Comparison of ENCODE assay signal across 8 cellular contexts in the genomic region with DNA sequence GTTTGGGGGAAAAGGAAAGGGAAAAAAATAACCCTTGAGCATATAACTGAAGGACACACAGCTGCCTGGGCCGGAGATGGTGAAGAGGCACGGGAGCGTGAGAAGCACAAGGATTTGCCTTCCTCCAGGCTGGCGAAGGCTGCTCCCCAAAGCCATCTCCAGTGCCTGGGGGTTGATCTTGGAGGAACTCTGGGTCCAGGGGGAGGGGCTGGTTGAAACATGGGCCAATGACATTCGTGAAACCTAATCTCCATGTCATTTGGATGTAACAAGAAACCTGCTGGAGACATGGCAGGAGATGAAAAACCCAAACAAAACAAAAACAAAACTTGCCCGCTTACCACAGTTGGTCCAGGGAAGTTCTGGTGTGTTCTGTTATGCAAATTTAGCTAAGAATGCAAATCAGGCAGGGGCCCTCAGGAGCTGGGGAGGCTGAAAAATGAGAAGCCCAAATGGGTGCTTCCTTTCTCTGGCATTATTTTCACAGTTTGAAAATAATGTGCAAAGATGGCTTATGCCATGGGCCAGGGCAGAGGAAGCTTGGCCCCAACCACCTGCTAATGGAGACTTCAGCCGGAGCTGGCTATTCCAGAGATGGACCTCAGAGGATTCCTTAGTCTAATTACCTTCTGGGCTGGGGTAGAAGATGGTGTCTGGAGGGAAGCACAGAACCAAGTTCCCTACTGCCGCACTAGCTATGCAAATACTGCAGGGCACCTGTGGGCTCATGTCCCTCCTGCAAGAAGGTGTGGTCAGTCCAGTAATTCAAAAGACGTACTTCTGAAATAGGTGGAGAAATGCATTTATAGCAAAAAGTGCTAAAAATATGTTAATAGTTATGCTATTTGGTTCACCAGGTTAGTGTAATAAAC.
A peak's percentile ranks its signal among the peaks of the same experiment; 100 is the strongest.
DNase-seq lines count a peak whose midpoint lies in the region; ATAC-seq and FAIRE-seq lines count a peak whose summit lies in the region.

No MANE protein-coding gene starts in this region.

- no peaks in the 10 kb centered on the region for H3K27me3 Mint-ChIP-seq in activated T-helper 1 cell treated with anti-CD3 and anti-CD28 coated beads, Interleukin-12 subunit alpha, Interleukin-12 subunit beta, Interleukin-2, Interleukin-4 antibody, amounts not matched to agents 30 ng/mL and 10 ng/mL and 1 ng/mL, durations not matched to agents 14 hours and 24 hours and 36 hours (ENCODE audit: insufficient read depth)
- H3K27me3 Mint-ChIP-seq in natural killer cell treated with Interleukin-12 subunit alpha and Interleukin-12 subunit beta and Interleukin-15 and Interleukin-18, amount 100 ng/mL, for 72 hours: no peaks in the 10 kb centered on the region

- H3K4me1 ChIP-seq in ES-I3 (ENCODE audit: insufficient read depth, low read length): peaks cover 11% of the 10 kb centered on the region; the same call in 1 of the 2 replicates

- FAIRE-seq in GM19239 (lab: Jason Lieb, UNC): peak; percentile 100

- no peaks in the 10 kb centered on the region; the same call in 1 of the 2 replicates for H3K9me3 ChIP-seq in ES-I3 (ENCODE audit: control insufficient read depth, insufficient read depth, low read length)

- H3K36me3 Mint-ChIP-seq in activated T-helper 1 cell treated with anti-CD3 and anti-CD28 coated beads, Interleukin-12 subunit alpha, Interleukin-12 subunit beta, Interleukin-2, Interleukin-4 antibody, amounts not matched to agents 30 ng/mL and 10 ng/mL and 1 ng/mL, durations not matched to agents 14 hours and 24 hours and 36 hours (ENCODE audit: low read depth): peaks cover 44% of the 10 kb centered on the region
- H3K36me3 Mint-ChIP-seq in natural killer cell treated with Interleukin-12 subunit alpha and Interleukin-12 subunit beta and Interleukin-15 and Interleukin-18, amount 100 ng/mL, for 72 hours: peaks cover 25% of the 10 kb centered on the region

- no peaks in the 10 kb centered on the region for H3K9me3 Mint-ChIP-seq in activated T-helper 1 cell treated with anti-CD3 and anti-CD28 coated beads, Interleukin-12 subunit alpha, Interleukin-12 subunit beta, Interleukin-2, Interleukin-4 antibody, amounts not matched to agents 30 ng/mL and 10 ng/mL and 1 ng/mL, durations not matched to agents 14 hours and 24 hours and 36 hours
- H3K9me3 Mint-ChIP-seq in natural killer cell treated with Interleukin-12 subunit alpha and Interleukin-12 subunit beta and Interleukin-15 and Interleukin-18, amount 100 ng/mL, for 72 hours: peaks cover 6% of the 10 kb centered on the region

- ATAC-seq in HG03175 (IDR thresholded peaks at IDR 0.05; ENCODE audit: unreplicated experiment): peak; percentile 61
- peak; percentile 79 to 80 for ATAC-seq in natural killer cell treated with Interleukin-12 subunit alpha and Interleukin-12 subunit beta and Interleukin-15 and Interleukin-18, amount 100 ng/mL, for 72 hours

- DNase-seq in GM19239 (ENCODE audit: insufficient read length, low spot score) (no peak), MV-4-11 (lab: John Stamatoyannopoulos, UW) (no peak), NK-92 (lab: John Stamatoyannopoulos, UW; ENCODE audit: unreplicated experiment) (no peak), NCI-H82 (lab: John Stamatoyannopoulos, UW) (no peak)
- DNase-seq in activated T-helper 1 cell treated with anti-CD3 and anti-CD28 coated beads, Interleukin-12 subunit alpha, Interleukin-12 subunit beta, Interleukin-2, Interleukin-4 antibody, amounts not matched to agents 30 ng/mL and 10 ng/mL and 1 ng/mL, durations not matched to agents 14 hours and 24 hours and 36 hours (ENCODE audit: low spot score): no peak
- DNase-seq in natural killer cell treated with Interleukin-12 subunit alpha and Interleukin-12 subunit beta and Interleukin-15 and Interleukin-18, amount 100 ng/mL, for 72 hours (ENCODE audit: low spot score): no peak

- H3K36me3 ChIP-seq in ES-I3 (ENCODE audit: insufficient read depth, low read length): no peaks in the 10 kb centered on the region

- peaks cover 71% of the 10 kb centered on the region for H3K4me1 Mint-ChIP-seq in activated T-helper 1 cell treated with anti-CD3 and anti-CD28 coated beads, Interleukin-12 subunit alpha, Interleukin-12 subunit beta, Interleukin-2, Interleukin-4 antibody, amounts not matched to agents 30 ng/mL and 10 ng/mL and 1 ng/mL, durations not matched to agents 14 hours and 24 hours and 36 hours (ENCODE audit: low read depth)
- peaks cover 65 to 78% of the 10 kb centered on the region in 2 donors for H3K4me1 Mint-ChIP-seq in natural killer cell treated with Interleukin-12 subunit alpha and Interleukin-12 subunit beta and Interleukin-15 and Interleukin-18, amount 100 ng/mL, for 72 hours (ENCODE audit: low read depth in 2 of 2)

- peak overlapping the region; percentile 52; the same call in 1 of the 2 replicates for H3K9ac ChIP-seq in ES-I3 (ENCODE audit: low read depth, low read length)

- H3K27ac Mint-ChIP-seq in activated T-helper 1 cell treated with anti-CD3 and anti-CD28 coated beads, Interleukin-12 subunit alpha, Interleukin-12 subunit beta, Interleukin-2, Interleukin-4 antibody, amounts not matched to agents 30 ng/mL and 10 ng/mL and 1 ng/mL, durations not matched to agents 14 hours and 24 hours and 36 hours: peak overlapping the region; percentile 90
- peak overlapping the region; percentile 85 to 94 for H3K27ac Mint-ChIP-seq in natural killer cell treated with Interleukin-12 subunit alpha and Interleukin-12 subunit beta and Interleukin-15 and Interleukin-18, amount 100 ng/mL, for 72 hours

- intact Hi-C loops in activated T-helper 1 cell treated with anti-CD3 and anti-CD28 coated beads, Interleukin-12 subunit alpha, Interleukin-12 subunit beta, Interleukin-2, Interleukin-4 antibody, amounts not matched to agents 30 ng/mL and 10 ng/mL and 1 ng/mL, durations not matched to agents 14 hours and 24 hours and 36 hours (cut with micrococcal nuclease): loop anchor here (1.0 to 2.0 kb wide), 6 partner anchors 17 to 284 kb away; a partner anchor contains a TSS

- peak overlapping the region; percentile 73 for H3K4me3 Mint-ChIP-seq in activated T-helper 1 cell treated with anti-CD3 and anti-CD28 coated beads, Interleukin-12 subunit alpha, Interleukin-12 subunit beta, Interleukin-2, Interleukin-4 antibody, amounts not matched to agents 30 ng/mL and 10 ng/mL and 1 ng/mL, durations not matched to agents 14 hours and 24 hours and 36 hours
- peak overlapping the region; percentile 88 for H3K4me3 Mint-ChIP-seq in natural killer cell treated with Interleukin-12 subunit alpha and Interleukin-12 subunit beta and Interleukin-15 and Interleukin-18, amount 100 ng/mL, for 72 hours
